8 cellular contexts compared by ENCODE assay signal in the genomic region with DNA sequence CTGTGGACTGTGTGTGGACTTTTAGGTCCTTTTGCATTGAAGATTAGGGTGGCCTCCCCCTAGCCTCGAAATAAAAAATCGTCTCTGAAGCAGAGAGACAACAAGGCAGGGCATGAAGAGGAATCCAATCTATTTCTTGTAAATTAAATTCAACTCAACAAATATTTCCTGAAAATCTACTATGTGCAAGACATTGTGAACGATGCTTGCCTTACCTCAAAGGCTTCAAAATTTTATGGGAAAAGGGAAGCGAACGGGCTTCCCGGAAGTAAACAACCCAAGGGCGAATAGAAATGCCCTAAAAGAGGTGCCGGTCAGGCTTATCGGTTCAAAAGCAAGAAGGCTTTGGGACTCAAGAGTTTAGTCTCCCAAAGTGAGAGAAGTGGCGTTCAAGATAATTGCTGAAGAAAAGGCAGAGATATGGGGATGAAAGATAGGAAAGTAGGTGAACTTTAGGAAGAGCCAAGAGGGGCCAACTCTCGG. TPM values are rescaled to one million over a fixed set of nuclear protein-coding genes. Genes with fewer than 3 reads are reported as not detected.
DNase-seq lines count a peak whose midpoint lies in the region; ATAC-seq and TF ChIP-seq lines count a peak whose summit lies in the region.

No MANE protein-coding gene starts in this region.

- peak overlapping the region; percentile 70 for H3K4me3 ChIP-seq in suprapubic skin

- intact Hi-C loops in activated T-helper 2 cell treated with anti-CD3 and anti-CD28 coated beads, Interferon-gamma antibody, Interleukin-2, Interleukin-4, amounts not matched to agents 10 μg/mL and 5 μg/mL and 100 μg/mL, durations not matched to agents 14 hours and 24 hours and 36 hours (cut with micrococcal nuclease), result loop anchor here (1.0 kb wide), 1 partner anchor 205 kb away; no protein-coding TSS in a partner anchor

- TF ChIP-seq CTCF in suprapubic skin (IDR thresholded peaks at IDR 0.05), result no peak

- H3K36me3 Mint-ChIP-seq in activated CD4-positive, alpha-beta T cell treated with anti-CD3 and anti-CD28 coated beads, Interleukin-2, amount 10 ng/mL, durations not matched to agents 7 days and 5 days (ENCODE audit: low read depth), result peaks cover 1% of the 10 kb centered on the region
- H3K36me3 Mint-ChIP-seq in activated T-helper 2 cell treated with anti-CD3 and anti-CD28 coated beads, Interferon-gamma antibody, Interleukin-2, Interleukin-4, amounts not matched to agents 10 μg/mL and 5 μg/mL and 100 μg/mL, durations not matched to agents 14 hours and 24 hours and 36 hours (ENCODE audit: low read depth), result no peaks in the 10 kb centered on the region

- peaks cover 22% of the 10 kb centered on the region for H3K4me1 ChIP-seq in suprapubic skin

- peak overlapping the region; percentile 95 for H3K27ac Mint-ChIP-seq in activated CD4-positive, alpha-beta T cell treated with anti-CD3 and anti-CD28 coated beads, Interleukin-2, amount 10 ng/mL, durations not matched to agents 7 days and 5 days
- H3K27ac Mint-ChIP-seq in activated T-helper 2 cell treated with anti-CD3 and anti-CD28 coated beads, Interferon-gamma antibody, Interleukin-2, Interleukin-4, amounts not matched to agents 10 μg/mL and 5 μg/mL and 100 μg/mL, durations not matched to agents 14 hours and 24 hours and 36 hours, result peak overlapping the region; percentile 94

- peaks cover 39% of the 10 kb centered on the region for H3K4me1 Mint-ChIP-seq in activated CD4-positive, alpha-beta T cell treated with anti-CD3 and anti-CD28 coated beads, Interleukin-2, amount 10 ng/mL, durations not matched to agents 7 days and 5 days
- peaks cover 34% of the 10 kb centered on the region for H3K4me1 Mint-ChIP-seq in activated T-helper 2 cell treated with anti-CD3 and anti-CD28 coated beads, Interferon-gamma antibody, Interleukin-2, Interleukin-4, amounts not matched to agents 10 μg/mL and 5 μg/mL and 100 μg/mL, durations not matched to agents 14 hours and 24 hours and 36 hours (ENCODE audit: low read depth)

- H3K9me3 ChIP-seq in suprapubic skin, result no peaks in the 10 kb centered on the region

- DNase-seq in activated CD4-positive, alpha-beta T cell treated with anti-CD3 and anti-CD28 coated beads, Interleukin-2, amount 10 ng/mL, durations not matched to agents 7 days and 5 days, result no peak
- no peak for DNase-seq in activated CD4-positive, alpha-beta T cell treated with anti-CD3 and anti-CD28 coated beads, Interleukin-2, amount 50 U/mL, for 1 hour
- peak; percentile 72 for DNase-seq in M059J (ENCODE audit: low read depth)
- no peak for DNase-seq in activated T-helper 2 cell treated with anti-CD3 and anti-CD28 coated beads, Interferon-gamma antibody, Interleukin-2, Interleukin-4, amounts not matched to agents 10 μg/mL and 5 μg/mL and 100 μg/mL, durations not matched to agents 14 hours and 24 hours and 36 hours (ENCODE audit: low spot score)
- DNase-seq in inferior parietal cortex (ENCODE audit: extremely low spot score), result peak; percentile 52
- DNase-seq in suprapubic skin (ENCODE audit: low spot score in 2 of 2), result no peak

- H3K27me3 ChIP-seq in suprapubic skin, result no peaks in the 10 kb centered on the region

- H3K9me3 Mint-ChIP-seq in activated CD4-positive, alpha-beta T cell treated with anti-CD3 and anti-CD28 coated beads, Interleukin-2, amount 10 ng/mL, durations not matched to agents 7 days and 5 days, result no peaks in the 10 kb centered on the region
- no peaks in the 10 kb centered on the region for H3K9me3 Mint-ChIP-seq in activated T-helper 2 cell treated with anti-CD3 and anti-CD28 coated beads, Interferon-gamma antibody, Interleukin-2, Interleukin-4, amounts not matched to agents 10 μg/mL and 5 μg/mL and 100 μg/mL, durations not matched to agents 14 hours and 24 hours and 36 hours

- WGBS in suprapubic skin, result 2% methylated on average over 11 of the region's 11 CpGs

- no peaks in the 10 kb centered on the region for H3K36me3 ChIP-seq in suprapubic skin

- TF ChIP-seq EP300 in suprapubic skin (IDR thresholded peaks at IDR 0.05), result no peak

- CTCF ChIA-PET in activated CD4-positive, alpha-beta T cell treated with anti-CD3 and anti-CD28 coated beads, Interleukin-2, amount 10 ng/mL, durations not matched to agents 7 days and 5 days (lab: Charles Lee), result interaction anchor here (1.2 to 1.4 kb wide), 2 partner anchors 9 to 15 kb away, joined by 3 read pairs; no protein-coding TSS in a partner anchor

- no peaks in the 10 kb centered on the region for H3K27me3 Mint-ChIP-seq in activated CD4-positive, alpha-beta T cell treated with anti-CD3 and anti-CD28 coated beads, Interleukin-2, amount 10 ng/mL, durations not matched to agents 7 days and 5 days
- no peaks in the 10 kb centered on the region for H3K27me3 Mint-ChIP-seq in activated T-helper 2 cell treated with anti-CD3 and anti-CD28 coated beads, Interferon-gamma antibody, Interleukin-2, Interleukin-4, amounts not matched to agents 10 μg/mL and 5 μg/mL and 100 μg/mL, durations not matched to agents 14 hours and 24 hours and 36 hours (ENCODE audit: low read depth)

- POLR2A ChIA-PET in activated CD4-positive, alpha-beta T cell treated with anti-CD3 and anti-CD28 coated beads, Interleukin-2, amount 10 ng/mL, durations not matched to agents 7 days and 5 days (lab: Charles Lee), result no interaction called here

- ATAC-seq in HG02642 (IDR thresholded peaks at IDR 0.05; ENCODE audit: poor library complexity, unreplicated experiment) (no peak), HG03097 (IDR thresholded peaks at IDR 0.05; ENCODE audit: low FRiP score, unreplicated experiment) (no peak)

- no peak for TF ChIP-seq POLR2A in suprapubic skin (IDR thresholded peaks at IDR 0.05)

- H3K27ac ChIP-seq in suprapubic skin, result peak overlapping the region; percentile 34

- H3K4me3 Mint-ChIP-seq in activated CD4-positive, alpha-beta T cell treated with anti-CD3 and anti-CD28 coated beads, Interleukin-2, amount 10 ng/mL, durations not matched to agents 7 days and 5 days, result peak overlapping the region; percentile 97
- H3K4me3 Mint-ChIP-seq in activated T-helper 2 cell treated with anti-CD3 and anti-CD28 coated beads, Interferon-gamma antibody, Interleukin-2, Interleukin-4, amounts not matched to agents 10 μg/mL and 5 μg/mL and 100 μg/mL, durations not matched to agents 14 hours and 24 hours and 36 hours (ENCODE audit: low read depth), result peak overlapping the region; percentile 98

RNA-seq across cellular contexts. Expression of gene KIF24, which starts 0.5 kb away (rescaled TPM):
- total RNA-seq in activated CD4-positive, alpha-beta T cell treated with anti-CD3 and anti-CD28 coated beads, Interleukin-2, amount 10 ng/mL, durations not matched to agents 7 days and 5 days, result 10 to 100 TPM; 11.0 to 12.5 TPM
- total RNA-seq in M059J (2014; rRNA removed; shearing (Covaris generic)), result 4.6 and 9.0 TPM in 2 replicates
- total RNA-seq in activated T-helper 2 cell treated with anti-CD3 and anti-CD28 coated beads, Interferon-gamma antibody, Interleukin-2, Interleukin-4, amounts not matched to agents 10 μg/mL and 5 μg/mL and 100 μg/mL, durations not matched to agents 14 hours and 24 hours and 36 hours, result 4.8 and 5.0 TPM in 2 replicates
- 1 to 10 TPM in 2 of 4 donors, under 1 TPM in 2; 0.68 to 1.4 (median 1.0) TPM for total RNA-seq in suprapubic skin

RNA-seq across cellular contexts. Expression of gene NUDT2, which starts 0.8 kb away (rescaled TPM):
- total RNA-seq in activated CD4-positive, alpha-beta T cell treated with anti-CD3 and anti-CD28 coated beads, Interleukin-2, amount 10 ng/mL, durations not matched to agents 7 days and 5 days, result 10 to 100 TPM; 17.5 to 19.7 TPM
- 45.6 and 59.9 TPM in 2 replicates for total RNA-seq in M059J (2014; rRNA removed; shearing (Covaris generic))
- 30.8 and 33.0 TPM in 2 replicates for total RNA-seq in activated T-helper 2 cell treated with anti-CD3 and anti-CD28 coated beads, Interferon-gamma antibody, Interleukin-2, Interleukin-4, amounts not matched to agents 10 μg/mL and 5 μg/mL and 100 μg/mL, durations not matched to agents 14 hours and 24 hours and 36 hours
- total RNA-seq in suprapubic skin, result 10 to 100 TPM; 13.2 to 19.7 (median 17.0) TPM

RNA-seq across cellular contexts. Expression of gene MYORG, which starts 48.2 kb away (rescaled TPM):
- total RNA-seq in activated CD4-positive, alpha-beta T cell treated with anti-CD3 and anti-CD28 coated beads, Interleukin-2, amount 10 ng/mL, durations not matched to agents 7 days and 5 days, result 1 to 10 TPM; 2.7 to 2.8 TPM
- total RNA-seq in M059J (2014; rRNA removed; shearing (Covaris generic)), result 1.5 and 3.6 TPM in 2 replicates
- total RNA-seq in activated T-helper 2 cell treated with anti-CD3 and anti-CD28 coated beads, Interferon-gamma antibody, Interleukin-2, Interleukin-4, amounts not matched to agents 10 μg/mL and 5 μg/mL and 100 μg/mL, durations not matched to agents 14 hours and 24 hours and 36 hours, result 1.6 TPM in 2 replicates
- 1 to 10 TPM; 5.7 to 8.8 (median 7.3) TPM for total RNA-seq in suprapubic skin

Comparison
In these comparisons a context has a peak if more than half of its experiments do, and no peak if none do; other contexts are left out.
1. DNase-seq: peak in M059J (single experiment) and inferior parietal cortex (single experiment); none in activated CD4-positive, alpha-beta T cell treated with anti-CD3 and anti-CD28 coated beads, Interleukin-2, amount 10 ng/mL, durations not matched to agents 7 days and 5 days (single experiment), activated CD4-positive, alpha-beta T cell treated with anti-CD3 and anti-CD28 coated beads, Interleukin-2, amount 50 U/mL, for 1 hour (single experiment), activated T-helper 2 cell treated with anti-CD3 and anti-CD28 coated beads, Interferon-gamma antibody, Interleukin-2, Interleukin-4, amounts not matched to agents 10 μg/mL and 5 μg/mL and 100 μg/mL, durations not matched to agents 14 hours and 24 hours and 36 hours (single experiment) and suprapubic skin (0 of 2).